In genomic region chr15:48298914-48299313, GRCh38 we compare ENCODE assay signal across 36 cellular contexts.
"Had no signal": no experiment of that assay in that cellular context is flagged by ENCODE, and none has a peak within 500 bp of the region (broad histone marks: within the 10 kb centered on the region; RNA-seq: fewer than 3 reads in every experiment).

No MANE protein-coding gene starts in this region.

- DNase-seq: activated CD4-positive, alpha-beta memory T cell treated with anti-CD3 and anti-CD28 coated beads for 36 hours; activated CD4-positive, alpha-beta T cell treated with anti-CD3 and anti-CD28 coated beads, Interleukin-2, amount 10 ng/mL, durations not matched to agents 24 days and 14 days; activated CD4-positive, CD25-positive, alpha-beta regulatory T cell treated with anti-CD3 and anti-CD28 coated beads, Interleukin-2, amount 50 U/mL, for 72 hours; activated CD8-positive, alpha-beta memory T cell treated with anti-CD3 and anti-CD28 coated beads, Interleukin-2, amount 50 U/mL, for 48 hours; activated gamma-delta T cell; activated naive CD4-positive, alpha-beta T cell treated with anti-CD3 and anti-CD28 coated beads, Interleukin-2, amount 10 ng/mL, durations not matched to agents 7 days and 5 days; activated naive CD8-positive, alpha-beta T cell treated with anti-CD3 and anti-CD28 coated beads, Interleukin-2, amount 10 ng/mL, durations not matched to agents 7 days and 5 days; activated T-cell treated with anti-CD3 and anti-CD28 coated beads, Interleukin-2, amount 50 U/mL, for 24 hours; cortex of kidney; effector memory CD8-positive, alpha-beta T cell; erythroblast; gastrocnemius medialis; glutamatergic neuron; immature natural killer cell; kidney; left colon; mammary epithelial cell; naive B cell; nephron progenitor cell; occipital lobe; psoas muscle; sigmoid colon; small intestine; stimulated activated CD4-positive, alpha-beta T cell treated with anti-CD3 and anti-CD28 coated beads, Interleukin-4, amount 100 ng/mL, for 24 hours; stimulated activated naive CD8-positive, alpha-beta T cell treated with anti-CD3 and anti-CD28 coated beads, Interleukin-15, amount 100 ng/mL, for 72 hours; substantia nigra; T-helper 9 cell; upper lobe of left lung; WERI-Rb-1 had no signal

- H3K27me3 Mint-ChIP-seq: activated CD4-positive, alpha-beta memory T cell treated with anti-CD3 and anti-CD28 coated beads for 36 hours; activated naive CD4-positive, alpha-beta T cell treated with anti-CD3 and anti-CD28 coated beads, Interleukin-2, amount 10 ng/mL, durations not matched to agents 7 days and 5 days; brain; naive B cell; stimulated activated naive CD8-positive, alpha-beta T cell treated with anti-CD3 and anti-CD28 coated beads, Interleukin-15, amount 100 ng/mL, for 72 hours had no signal

- H3K36me3 ChIP-seq: ascending aorta, gastrocnemius medialis, sigmoid colon, upper lobe of left lung, vagina, WERI-Rb-1 had no signal

- H2AFZ ChIP-seq: parathyroid adenoma had no signal

- H3K9me3 ChIP-seq: ascending aorta, gastrocnemius medialis, psoas muscle, sigmoid colon, upper lobe of left lung, vagina had no signal

- H3K4me3 ChIP-seq: ascending aorta, gastrocnemius medialis, psoas muscle, sigmoid colon, upper lobe of left lung, vagina had no signal

- H3K9me3 Mint-ChIP-seq: activated CD4-positive, alpha-beta memory T cell treated with anti-CD3 and anti-CD28 coated beads for 36 hours; activated CD4-positive, alpha-beta T cell treated with anti-CD3 and anti-CD28 coated beads, Interleukin-2, amount 10 ng/mL, durations not matched to agents 24 days and 14 days; activated naive CD4-positive, alpha-beta T cell treated with anti-CD3 and anti-CD28 coated beads, Interleukin-2, amount 10 ng/mL, durations not matched to agents 7 days and 5 days; activated naive CD8-positive, alpha-beta T cell treated with anti-CD3 and anti-CD28 coated beads, Interleukin-2, amount 10 ng/mL, durations not matched to agents 7 days and 5 days; activated T-cell treated with anti-CD3 and anti-CD28 coated beads, Interleukin-2, amount 50 U/mL, for 24 hours; brain; effector memory CD8-positive, alpha-beta T cell; immature natural killer cell; mesothelial cell of epicardium; naive B cell; nephron progenitor cell; stimulated activated effector memory CD8-positive, alpha-beta T cell treated with anti-CD3 and anti-CD28 coated beads, Interleukin-12 subunit alpha, Interleukin-12 subunit beta, amount 100 ng/mL, for 72 hours; stimulated activated naive CD8-positive, alpha-beta T cell treated with anti-CD3 and anti-CD28 coated beads, Interleukin-15, amount 100 ng/mL, for 72 hours had no signal

- H3K9ac ChIP-seq: parathyroid adenoma had no signal

- H3K36me3 Mint-ChIP-seq: activated CD4-positive, alpha-beta memory T cell treated with anti-CD3 and anti-CD28 coated beads for 36 hours; activated naive CD4-positive, alpha-beta T cell treated with anti-CD3 and anti-CD28 coated beads, Interleukin-2, amount 10 ng/mL, durations not matched to agents 7 days and 5 days; activated naive CD8-positive, alpha-beta T cell treated with anti-CD3 and anti-CD28 coated beads, Interleukin-2, amount 10 ng/mL, durations not matched to agents 7 days and 5 days; brain; immature natural killer cell; mesothelial cell of epicardium; naive B cell; stimulated activated effector memory CD8-positive, alpha-beta T cell treated with anti-CD3 and anti-CD28 coated beads, Interleukin-12 subunit alpha, Interleukin-12 subunit beta, amount 100 ng/mL, for 72 hours had no signal

- H3K27ac ChIP-seq: ascending aorta, gastrocnemius medialis, parathyroid adenoma, psoas muscle, sigmoid colon, upper lobe of left lung, vagina, WERI-Rb-1 had no signal

- H3K4me3 Mint-ChIP-seq: activated CD4-positive, alpha-beta memory T cell treated with anti-CD3 and anti-CD28 coated beads for 36 hours; activated CD4-positive, alpha-beta T cell treated with anti-CD3 and anti-CD28 coated beads, Interleukin-2, amount 10 ng/mL, durations not matched to agents 24 days and 14 days; activated naive CD4-positive, alpha-beta T cell treated with anti-CD3 and anti-CD28 coated beads, Interleukin-2, amount 10 ng/mL, durations not matched to agents 7 days and 5 days; activated naive CD8-positive, alpha-beta T cell treated with anti-CD3 and anti-CD28 coated beads, Interleukin-2, amount 10 ng/mL, durations not matched to agents 7 days and 5 days; activated T-cell treated with anti-CD3 and anti-CD28 coated beads, Interleukin-2, amount 50 U/mL, for 24 hours; brain; effector memory CD8-positive, alpha-beta T cell; immature natural killer cell; mesothelial cell of epicardium; naive B cell; nephron progenitor cell; stimulated activated effector memory CD8-positive, alpha-beta T cell treated with anti-CD3 and anti-CD28 coated beads, Interleukin-12 subunit alpha, Interleukin-12 subunit beta, amount 100 ng/mL, for 72 hours; stimulated activated naive CD8-positive, alpha-beta T cell treated with anti-CD3 and anti-CD28 coated beads, Interleukin-15, amount 100 ng/mL, for 72 hours had no signal

- H3K27ac Mint-ChIP-seq: activated CD4-positive, alpha-beta memory T cell treated with anti-CD3 and anti-CD28 coated beads for 36 hours; activated CD4-positive, alpha-beta T cell treated with anti-CD3 and anti-CD28 coated beads, Interleukin-2, amount 10 ng/mL, durations not matched to agents 24 days and 14 days; activated naive CD4-positive, alpha-beta T cell treated with anti-CD3 and anti-CD28 coated beads, Interleukin-2, amount 10 ng/mL, durations not matched to agents 7 days and 5 days; activated naive CD8-positive, alpha-beta T cell treated with anti-CD3 and anti-CD28 coated beads, Interleukin-2, amount 10 ng/mL, durations not matched to agents 7 days and 5 days; activated T-cell treated with anti-CD3 and anti-CD28 coated beads, Interleukin-2, amount 50 U/mL, for 24 hours; brain; effector memory CD8-positive, alpha-beta T cell; immature natural killer cell; mesothelial cell of epicardium; naive B cell; stimulated activated effector memory CD8-positive, alpha-beta T cell treated with anti-CD3 and anti-CD28 coated beads, Interleukin-12 subunit alpha, Interleukin-12 subunit beta, amount 100 ng/mL, for 72 hours had no signal

- H3K4me1 ChIP-seq: ascending aorta, gastrocnemius medialis, parathyroid adenoma, psoas muscle, sigmoid colon, upper lobe of left lung, vagina had no signal

- FAIRE-seq: kidney, small intestine, TTC549 had no signal

- ATAC-seq: effector memory CD8-positive, alpha-beta T cell; gastrocnemius medialis; left colon; psoas muscle; stimulated activated effector memory CD8-positive, alpha-beta T cell treated with anti-CD3 and anti-CD28 coated beads, Interleukin-12 subunit alpha, Interleukin-12 subunit beta, amount 100 ng/mL, for 72 hours; stimulated activated naive CD8-positive, alpha-beta T cell treated with anti-CD3 and anti-CD28 coated beads, Interleukin-15, amount 100 ng/mL, for 72 hours had no signal

- H3K79me2 ChIP-seq: parathyroid adenoma had no signal

- H3K4me1 Mint-ChIP-seq: activated CD4-positive, alpha-beta T cell treated with anti-CD3 and anti-CD28 coated beads, Interleukin-2, amount 10 ng/mL, durations not matched to agents 24 days and 14 days; activated naive CD4-positive, alpha-beta T cell treated with anti-CD3 and anti-CD28 coated beads, Interleukin-2, amount 10 ng/mL, durations not matched to agents 7 days and 5 days; activated naive CD8-positive, alpha-beta T cell treated with anti-CD3 and anti-CD28 coated beads, Interleukin-2, amount 10 ng/mL, durations not matched to agents 7 days and 5 days; immature natural killer cell; naive B cell; stimulated activated effector memory CD8-positive, alpha-beta T cell treated with anti-CD3 and anti-CD28 coated beads, Interleukin-12 subunit alpha, Interleukin-12 subunit beta, amount 100 ng/mL, for 72 hours; stimulated activated naive CD8-positive, alpha-beta T cell treated with anti-CD3 and anti-CD28 coated beads, Interleukin-15, amount 100 ng/mL, for 72 hours had no signal

- H3K27me3 ChIP-seq: ascending aorta, gastrocnemius medialis, sigmoid colon, upper lobe of left lung, vagina had no signal
